Comparison of ENCODE assay signal across 26 cellular contexts in genomic region chr21:7917729-7918128, GRCh38.
"Had no signal": no experiment of that assay in that cellular context is flagged by ENCODE, and none has a peak within 500 bp of the region (broad histone marks: within the 10 kb centered on the region; RNA-seq: fewer than 3 reads in every experiment).

No MANE protein-coding gene starts in this region.

- H3K4me2 ChIP-seq: neural progenitor cell had no signal

- H3K4me1 ChIP-seq: left ventricle myocardium inferior, neural progenitor cell, tibial artery had no signal

- H2AFZ ChIP-seq: neural progenitor cell had no signal

- ATAC-seq: activated CD8-positive, alpha-beta memory T cell treated with anti-CD3 and anti-CD28 coated beads, Interleukin-2, amount 10 ng/mL, durations not matched to agents 7 days and 5 days; activated T-helper 17 cell treated with anti-CD3 and anti-CD28 coated beads, Interleukin-2, amount 50 U/mL, for 72 hours; mucosa of descending colon; SK-N-SH treated with all-trans-retinoic acid at 6 μM for 48 hours had no signal

- H3K9ac ChIP-seq: neural progenitor cell had no signal

- H3K27ac ChIP-seq: left ventricle myocardium inferior, neural progenitor cell, ovary, tibial artery had no signal

- H3K27me3 ChIP-seq: neural progenitor cell, ovary, tibial artery had no signal

- H3K36me3 ChIP-seq: left ventricle myocardium inferior, ovary, tibial artery had no signal

- DNase-seq: activated CD4-positive, alpha-beta memory T cell treated with anti-CD3 and anti-CD28 coated beads, Interleukin-2, amount 10 ng/mL, durations not matched to agents 7 days and 5 days; activated CD4-positive, alpha-beta T cell treated with anti-CD3 and anti-CD28 coated beads for 48 hours; activated CD4-positive, CD25-positive, alpha-beta regulatory T cell; activated CD8-positive, alpha-beta memory T cell treated with anti-CD3 and anti-CD28 coated beads, Interleukin-2, amount 10 ng/mL, durations not matched to agents 7 days and 5 days; activated naive CD4-positive, alpha-beta T cell; activated naive CD8-positive, alpha-beta T cell treated with anti-CD3 and anti-CD28 coated beads for 36 hours; amygdala; central memory CD4-positive, alpha-beta T cell; endodermal cell; foreskin melanocyte; glutamatergic neuron; immature natural killer cell; kidney glomerular epithelial cell; left ventricle myocardium inferior; mucosa of descending colon; naive B cell; ovary; stimulated activated naive CD4-positive, alpha-beta T cell; substantia nigra; T-helper 1 cell; T-helper 9 cell; tibial artery had no signal

- FAIRE-seq: colon had no signal

- H3K4me3 ChIP-seq: left ventricle myocardium inferior, mucosa of descending colon, neural progenitor cell, ovary, tibial artery had no signal

- H3K9me3 ChIP-seq: left ventricle myocardium inferior, mucosa of descending colon had no signal
